ENCODE assay signal across 2 cellular contexts in the genomic region with DNA sequence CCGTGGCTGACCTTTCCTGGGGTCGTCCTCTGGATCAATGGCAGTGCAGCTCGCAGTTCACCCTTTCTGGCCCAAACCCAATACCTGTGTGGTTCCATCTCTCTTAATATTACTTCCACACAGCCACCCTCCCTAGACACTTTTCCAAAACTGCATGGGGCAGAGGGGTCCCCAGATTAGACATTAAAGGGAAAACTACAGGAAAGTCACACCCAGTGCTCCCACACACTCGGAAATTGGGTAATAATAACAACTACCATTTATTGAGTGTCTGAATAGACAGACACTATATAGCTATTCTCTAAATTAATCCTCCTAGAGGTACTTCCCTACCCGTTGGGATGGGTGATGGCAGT.
TF ChIP-seq lines count a peak whose summit lies in the region.

No MANE protein-coding gene starts in this region.

TF ChIP-seq in SK-N-SH, 30 proteins besides CTCF, POLR2A, EP300 and RAD21 (continued from another document):
- TF ChIP-seq, protein P1, sequence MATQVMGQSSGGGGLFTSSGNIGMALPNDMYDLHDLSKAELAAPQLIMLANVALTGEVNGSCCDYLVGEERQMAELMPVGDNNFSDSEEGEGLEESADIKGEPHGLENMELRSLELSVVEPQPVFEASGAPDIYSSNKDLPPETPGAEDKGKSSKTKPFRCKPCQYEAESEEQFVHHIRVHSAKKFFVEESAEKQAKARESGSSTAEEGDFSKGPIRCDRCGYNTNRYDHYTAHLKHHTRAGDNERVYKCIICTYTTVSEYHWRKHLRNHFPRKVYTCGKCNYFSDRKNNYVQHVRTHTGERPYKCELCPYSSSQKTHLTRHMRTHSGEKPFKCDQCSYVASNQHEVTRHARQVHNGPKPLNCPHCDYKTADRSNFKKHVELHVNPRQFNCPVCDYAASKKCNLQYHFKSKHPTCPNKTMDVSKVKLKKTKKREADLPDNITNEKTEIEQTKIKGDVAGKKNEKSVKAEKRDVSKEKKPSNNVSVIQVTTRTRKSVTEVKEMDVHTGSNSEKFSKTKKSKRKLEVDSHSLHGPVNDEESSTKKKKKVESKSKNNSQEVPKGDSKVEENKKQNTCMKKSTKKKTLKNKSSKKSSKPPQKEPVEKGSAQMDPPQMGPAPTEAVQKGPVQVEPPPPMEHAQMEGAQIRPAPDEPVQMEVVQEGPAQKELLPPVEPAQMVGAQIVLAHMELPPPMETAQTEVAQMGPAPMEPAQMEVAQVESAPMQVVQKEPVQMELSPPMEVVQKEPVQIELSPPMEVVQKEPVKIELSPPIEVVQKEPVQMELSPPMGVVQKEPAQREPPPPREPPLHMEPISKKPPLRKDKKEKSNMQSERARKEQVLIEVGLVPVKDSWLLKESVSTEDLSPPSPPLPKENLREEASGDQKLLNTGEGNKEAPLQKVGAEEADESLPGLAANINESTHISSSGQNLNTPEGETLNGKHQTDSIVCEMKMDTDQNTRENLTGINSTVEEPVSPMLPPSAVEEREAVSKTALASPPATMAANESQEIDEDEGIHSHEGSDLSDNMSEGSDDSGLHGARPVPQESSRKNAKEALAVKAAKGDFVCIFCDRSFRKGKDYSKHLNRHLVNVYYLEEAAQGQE (IDR thresholded peaks at IDR 0.05; ENCODE audit: low read depth, low read length) = no peak
- TF ChIP-seq MXI1 (IDR thresholded peaks at IDR 0.05; ENCODE audit: low read depth, low read length) (no peak), GATA2 (CRISPR knock-in tag; IDR thresholded peaks at IDR 0.05) (no peak), POLR2AphosphoS5 (IDR thresholded peaks at IDR 0.05; ENCODE audit: low read depth, low read length) (no peak), ZBTB33 (IDR thresholded peaks at IDR 0.05; ENCODE audit: borderline replicate concordance, low read depth) (no peak), NRF1 (IDR thresholded peaks at IDR 0.05; ENCODE audit: low read depth, low read length) (no peak), GABPA (IDR thresholded peaks at IDR 0.05; ENCODE audit: low read depth) (no peak)
- TF ChIP-seq, protein P2, sequence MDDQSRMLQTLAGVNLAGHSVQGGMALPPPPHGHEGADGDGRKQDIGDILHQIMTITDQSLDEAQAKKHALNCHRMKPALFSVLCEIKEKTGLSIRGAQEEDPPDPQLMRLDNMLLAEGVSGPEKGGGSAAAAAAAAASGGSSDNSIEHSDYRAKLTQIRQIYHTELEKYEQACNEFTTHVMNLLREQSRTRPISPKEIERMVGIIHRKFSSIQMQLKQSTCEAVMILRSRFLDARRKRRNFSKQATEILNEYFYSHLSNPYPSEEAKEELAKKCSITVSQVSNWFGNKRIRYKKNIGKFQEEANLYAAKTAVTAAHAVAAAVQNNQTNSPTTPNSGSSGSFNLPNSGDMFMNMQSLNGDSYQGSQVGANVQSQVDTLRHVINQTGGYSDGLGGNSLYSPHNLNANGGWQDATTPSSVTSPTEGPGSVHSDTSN (IDR thresholded peaks at IDR 0.05) = no peak

TF ChIP-seq in SK-N-SH treated with all-trans-retinoic acid at 6 μM for 48 hours, 23 proteins besides CTCF, POLR2A, EP300 and RAD21 (continued from another document):
- TF ChIP-seq TSHZ2 (CRISPR knock-in tag; IDR thresholded peaks at IDR 0.05) (no peak), ZFP30 (CRISPR knock-in tag; IDR thresholded peaks at IDR 0.05) (no peak), ISL1 (CRISPR knock-in tag; IDR thresholded peaks at IDR 0.05) (no peak), ESRRG (CRISPR knock-in tag; IDR thresholded peaks at IDR 0.05) (no peak), ZNF565 (CRISPR knock-in tag; conservative IDR thresholded peaks at IDR 0.05; ENCODE audit: low read depth) (no peak), ZFP3 (CRISPR knock-in tag; IDR thresholded peaks at IDR 0.05) (no peak), OSR1 (CRISPR knock-in tag; IDR thresholded peaks at IDR 0.05) (no peak), ZC3H10 (CRISPR knock-in tag; IDR thresholded peaks at IDR 0.05) (no peak), CREB5 (CRISPR knock-in tag; IDR thresholded peaks at IDR 0.05; ENCODE audit: low read depth) (no peak)
- TF ChIP-seq, protein P3, sequence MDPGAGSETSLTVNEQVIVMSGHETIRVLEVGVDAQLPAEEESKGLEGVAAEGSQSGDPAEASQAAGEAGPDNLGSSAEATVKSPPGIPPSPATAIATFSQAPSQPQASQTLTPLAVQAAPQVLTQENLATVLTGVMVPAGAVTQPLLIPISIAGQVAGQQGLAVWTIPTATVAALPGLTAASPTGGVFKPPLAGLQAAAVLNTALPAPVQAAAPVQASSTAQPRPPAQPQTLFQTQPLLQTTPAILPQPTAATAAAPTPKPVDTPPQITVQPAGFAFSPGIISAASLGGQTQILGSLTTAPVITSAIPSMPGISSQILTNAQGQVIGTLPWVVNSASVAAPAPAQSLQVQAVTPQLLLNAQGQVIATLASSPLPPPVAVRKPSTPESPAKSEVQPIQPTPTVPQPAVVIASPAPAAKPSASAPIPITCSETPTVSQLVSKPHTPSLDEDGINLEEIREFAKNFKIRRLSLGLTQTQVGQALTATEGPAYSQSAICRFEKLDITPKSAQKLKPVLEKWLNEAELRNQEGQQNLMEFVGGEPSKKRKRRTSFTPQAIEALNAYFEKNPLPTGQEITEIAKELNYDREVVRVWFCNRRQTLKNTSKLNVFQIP (CRISPR knock-in tag; IDR thresholded peaks at IDR 0.05; ENCODE audit: borderline replicate concordance, low read depth) = no peak
